Comparison of ENCODE assay signal across 1 cellular context in genomic region chr20:43187476-43188233, GRCh38.
TF ChIP-seq lines count a peak whose summit lies in the region.

No MANE protein-coding gene starts in this region.

TF ChIP-seq in H1, 55 proteins besides CTCF, POLR2A, EP300 and RAD21:
- TF ChIP-seq POLR2AphosphoS5 (IDR thresholded peaks at IDR 0.05; ENCODE audit: low read depth, low read length) (no peak), RFX5 (IDR thresholded peaks at IDR 0.05; ENCODE audit: borderline replicate concordance, low read depth, low read length) (no peak), TCF12 (IDR thresholded peaks at IDR 0.05; ENCODE audit: low read depth, low read length) (no peak), RXRA (IDR thresholded peaks at IDR 0.05; ENCODE audit: insufficient read depth, low read depth, low read length) (no peak), TAF1 (IDR thresholded peaks at IDR 0.05; ENCODE audit: low read depth, low read length) (no peak), HDAC2 (IDR thresholded peaks at IDR 0.05; ENCODE audit: borderline replicate concordance in 1 of 2, low read depth in 2 of 2, low read length in 2 of 2) (no peak), ATF2 (IDR thresholded peaks at IDR 0.05; ENCODE audit: low read length) (no peak), SIN3A (conservative IDR thresholded peaks at IDR 0.05 in 1 of 2, IDR thresholded peaks at IDR 0.05 in 1 of 2; ENCODE audit: low read depth in 1 of 2, low read length in 2 of 2) (peak; percentile 72 to 80; a peak in 2 of 4 replicates), RBBP5 (IDR thresholded peaks at IDR 0.05; ENCODE audit: borderline replicate concordance, low read depth, low read length) (no peak), KDM1A (IDR thresholded peaks at IDR 0.05; ENCODE audit: borderline replicate concordance, low read length) (no peak), SP1 (IDR thresholded peaks at IDR 0.05; ENCODE audit: low read depth, low read length) (0 out of 2 replicates have a peak, but pooled peaks have one; percentile 33), TBP (IDR thresholded peaks at IDR 0.05; ENCODE audit: low read depth, low read length) (no peak), SRF (IDR thresholded peaks at IDR 0.05; ENCODE audit: low read depth, low read length) (no peak), BCL11A (IDR thresholded peaks at IDR 0.05; ENCODE audit: low read depth in 2 of 2, low read length in 2 of 2) (no peak)
TF ChIP-seq in H1: peak in this region for 2.
